6 cellular contexts compared by ENCODE assay signal in genomic region chr5:40847525-40847924, GRCh38.
"Had no signal": no experiment of that assay in that cellular context is flagged by ENCODE, and none has a peak within 500 bp of the region (broad histone marks: within the 10 kb centered on the region; RNA-seq: fewer than 3 reads in every experiment).

No MANE protein-coding gene starts in this region.

- H3K9me3 Mint-ChIP-seq: HFFc6, IgD-negative memory B cell had no signal

- H3K4me3 Mint-ChIP-seq: HFFc6, IgD-negative memory B cell had no signal

- DNase-seq: GM23248, HFFc6, KG1 had no signal

- H3K27me3 Mint-ChIP-seq: IgD-negative memory B cell had no signal

- H3K27ac Mint-ChIP-seq: HFFc6, IgD-negative memory B cell had no signal

- ATAC-seq: HCT116, HepG2 had no signal
